Comparison of ENCODE assay signal across 21 cellular contexts in genomic region chr7:26646666-26647065, GRCh38.
"Had no signal": no experiment of that assay in that cellular context is flagged by ENCODE, and none has a peak within 500 bp of the region (broad histone marks: within the 10 kb centered on the region; RNA-seq: fewer than 3 reads in every experiment).

No MANE protein-coding gene starts in this region.

- H3K9me3 ChIP-seq: breast epithelium, gastrocnemius medialis, heart right ventricle, pancreas, spleen, testis, upper lobe of left lung had no signal

- H3K27ac ChIP-seq: breast epithelium, gastrocnemius medialis, heart right ventricle, pancreas, spleen, testis, upper lobe of left lung had no signal

- ATAC-seq: activated CD8-positive, alpha-beta T cell treated with anti-CD3 and anti-CD28 coated beads for 36 hours; gastrocnemius medialis; heart right ventricle; left ventricle myocardium superior; naive thymus-derived CD8-positive, alpha-beta T cell; pancreas; sciatic nerve; stimulated activated memory B cell treated with anti-CD40 and anti-IgM and Interleukin-4, amounts not matched to agents 10 μg/mL and 1 μg/mL and 100 μg/mL, for 72 hours had no signal

- H3K36me3 ChIP-seq: breast epithelium, gastrocnemius medialis, heart right ventricle, pancreas, spleen, upper lobe of left lung had no signal

- H3K4me3 ChIP-seq: breast epithelium, gastrocnemius medialis, heart right ventricle, pancreas, spleen, testis, upper lobe of left lung had no signal

- H3K4me1 ChIP-seq: breast epithelium, gastrocnemius medialis, heart right ventricle, pancreas, spleen, testis, upper lobe of left lung had no signal

- H3K27me3 ChIP-seq: breast epithelium, gastrocnemius medialis, pancreas, spleen, testis, upper lobe of left lung had no signal

- DNase-seq: activated CD4-positive, alpha-beta T cell treated with anti-CD3 and anti-CD28 coated beads for 48 hours; activated CD4-positive, CD25-positive, alpha-beta regulatory T cell; activated CD8-positive, alpha-beta T cell treated with anti-CD3 and anti-CD28 coated beads for 36 hours; activated naive CD4-positive, alpha-beta T cell treated with anti-CD3 and anti-CD28 coated beads for 36 hours; activated T-cell treated with anti-CD3 and anti-CD28 coated beads, Interleukin-2, amount 50 U/mL, for 24 hours; anterior cingulate cortex; cortex of kidney; gastrocnemius medialis; heart right ventricle; left ventricle myocardium superior; naive thymus-derived CD8-positive, alpha-beta T cell; pancreas; spleen; stimulated activated CD4-positive, alpha-beta T cell treated with anti-CD3 and anti-CD28 coated beads, Interleukin-4, amount 100 ng/mL, for 4 hours; T-helper 1 cell; T-helper 9 cell; testis; upper lobe of left lung had no signal
